12 cellular contexts compared by ENCODE assay signal in the genomic region with DNA sequence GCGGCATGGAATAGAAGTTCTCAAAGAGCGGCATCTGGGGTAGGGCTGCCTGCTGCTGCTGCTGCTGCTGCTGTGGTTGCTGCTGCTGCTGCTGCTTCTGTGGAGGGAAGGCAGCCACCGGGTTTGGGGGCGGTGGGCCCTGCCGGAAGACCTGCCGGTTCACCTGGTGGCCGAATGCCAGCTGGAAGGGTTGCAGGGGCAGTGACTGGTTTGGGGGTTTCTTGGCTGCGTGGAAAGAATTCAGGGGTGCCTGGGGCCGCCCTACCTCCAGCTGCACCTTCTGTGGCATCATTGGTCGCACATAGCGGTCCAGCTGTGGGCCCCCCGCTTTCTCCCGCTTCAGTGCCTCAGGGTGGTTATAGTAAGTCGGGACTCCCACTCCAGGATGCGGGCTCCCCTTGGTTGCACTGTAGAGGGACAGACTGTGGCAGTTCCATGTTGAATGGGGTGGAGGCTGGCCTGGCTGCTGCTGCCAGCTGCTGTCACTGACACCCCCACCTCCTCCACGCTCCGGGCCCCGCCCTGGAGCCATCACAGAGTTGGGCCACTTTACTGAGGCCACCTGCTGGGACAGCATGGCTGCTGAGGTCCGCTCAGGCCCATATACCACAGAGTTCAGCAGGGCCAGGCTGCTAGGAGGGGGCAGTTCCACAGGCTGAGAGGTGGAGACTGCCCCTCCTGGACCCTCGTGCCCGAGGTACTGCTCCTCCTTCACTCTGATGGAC. TPM values are rescaled to one million over a fixed set of nuclear protein-coding genes. Genes with fewer than 3 reads are reported as not detected.
A peak's percentile ranks its signal among the peaks of the same experiment; 100 is the strongest.
DNase-seq lines count a peak whose midpoint lies in the region; ATAC-seq and TF ChIP-seq lines count a peak whose summit lies in the region.
"Had no signal": no experiment of that assay in that cellular context is flagged by ENCODE, and none has a peak within 500 bp of the region (broad histone marks: within the 10 kb centered on the region; RNA-seq: fewer than 3 reads in every experiment).

No MANE protein-coding gene starts in this region.

- H3K27me3 ChIP-seq in colonic mucosa (no peaks in the 10 kb centered on the region), transverse colon (no peaks in the 10 kb centered on the region)
- H3K27me3 ChIP-seq: cardiac muscle cell had no signal

- H3K36me3 ChIP-seq in colonic mucosa, result peaks cover 16% of the 10 kb centered on the region
- H3K36me3 ChIP-seq in transverse colon, result peaks cover 0 to 40% (median 20%) of the 10 kb centered on the region in 4 donors

- ATAC-seq in activated CD8-positive, alpha-beta memory T cell treated with anti-CD3 and anti-CD28 coated beads, Interleukin-2, amount 10 ng/mL, durations not matched to agents 7 days and 5 days, result no peak
- ATAC-seq in omental fat pad (ENCODE audit: low FRiP score) (no peak), HG03521 (IDR thresholded peaks at IDR 0.05; ENCODE audit: unreplicated experiment) (no peak)

- intact Hi-C loops in colonic mucosa (cut with DNase I), result no loop called here
- intact Hi-C loops in transverse colon (cut with DNase I; ENCODE audit: low total_unique reads), result no loop called here

- WGBS in transverse colon (ENCODE audit: low coverage in 1 of 2), 2 donors, result 85% methylated on average over 16 of the region's 21 CpGs; no CpG with 5 or more reads in 1 of the 2 donors

- CTCF ChIA-PET in activated CD8-positive, alpha-beta memory T cell treated with anti-CD3 and anti-CD28 coated beads, Interleukin-2, amount 10 ng/mL, durations not matched to agents 7 days and 5 days (lab: Charles Lee), result interaction anchor here (4.2 to 10.1 kb wide), 2 partner anchors 9 to 47 kb away, joined by 30 to 118 read pairs; no protein-coding TSS in a partner anchor

- H3K4me1 ChIP-seq in colonic mucosa, result peaks cover 45% of the 10 kb centered on the region
- H3K4me1 ChIP-seq in transverse colon, result peaks cover 52 to 60% (median 56%) of the 10 kb centered on the region in 4 donors

- no peaks in the 10 kb centered on the region for H3K9me3 Mint-ChIP-seq in activated CD8-positive, alpha-beta memory T cell treated with anti-CD3 and anti-CD28 coated beads, Interleukin-2, amount 10 ng/mL, durations not matched to agents 7 days and 5 days (ENCODE audit: low read depth)

- H3K27ac ChIP-seq in colonic mucosa, result peak overlapping the region; percentile 92
- peak overlapping the region; percentile 99 to 100 (median 100) for H3K27ac ChIP-seq in transverse colon
- H3K27ac ChIP-seq: cardiac muscle cell had no signal

- H3K9me3 ChIP-seq in colonic mucosa (no peaks in the 10 kb centered on the region), transverse colon (no peaks in the 10 kb centered on the region)

- peak overlapping the region; percentile 92 for H3K27ac Mint-ChIP-seq in activated CD8-positive, alpha-beta memory T cell treated with anti-CD3 and anti-CD28 coated beads, Interleukin-2, amount 10 ng/mL, durations not matched to agents 7 days and 5 days

- H3K4me3 Mint-ChIP-seq in activated CD8-positive, alpha-beta memory T cell treated with anti-CD3 and anti-CD28 coated beads, Interleukin-2, amount 10 ng/mL, durations not matched to agents 7 days and 5 days, result no peak overlapping the region

- peak overlapping the region; percentile 16 to 97 for H3K9ac ChIP-seq in colonic mucosa (ENCODE audit: low read depth in 2 of 2, low read length in 2 of 2)

- TF ChIP-seq POLR2A in transverse colon (IDR thresholded peaks at IDR 0.05), result no peak

- in situ Hi-C loops in transverse colon (cut with MboI; ENCODE audit: low pct_ligation_motif_present in 1 of 4, low pct_unique_long_range_greater_than_20kb in 1 of 4, low sequenced_read_pairs in 3 of 4), result loop anchor here in 1 of 4 donors (10.0 kb wide), 1 partner anchor 85 kb away; no protein-coding TSS in a partner anchor

- TF ChIP-seq CTCF in colonic mucosa (IDR thresholded peaks at IDR 0.05) (no peak), transverse colon (IDR thresholded peaks at IDR 0.05) (no peak), omental fat pad (IDR thresholded peaks at IDR 0.05) (no peak)

- peaks cover 54% of the 10 kb centered on the region for H3K4me1 Mint-ChIP-seq in activated CD8-positive, alpha-beta memory T cell treated with anti-CD3 and anti-CD28 coated beads, Interleukin-2, amount 10 ng/mL, durations not matched to agents 7 days and 5 days

- no peaks in the 10 kb centered on the region for H3K27me3 Mint-ChIP-seq in activated CD8-positive, alpha-beta memory T cell treated with anti-CD3 and anti-CD28 coated beads, Interleukin-2, amount 10 ng/mL, durations not matched to agents 7 days and 5 days

- no peak for TF ChIP-seq EP300 in transverse colon (IDR thresholded peaks at IDR 0.05; ENCODE audit: low read depth)

- no peak overlapping the region for H3K4me3 ChIP-seq in colonic mucosa
- H3K4me3 ChIP-seq in transverse colon, result no peak overlapping the region
- H3K4me3 ChIP-seq: cardiac muscle cell had no signal

- DNase-seq in activated CD8-positive, alpha-beta memory T cell treated with anti-CD3 and anti-CD28 coated beads, Interleukin-2, amount 10 ng/mL, durations not matched to agents 7 days and 5 days, result no peak
- DNase-seq in activated CD8-positive, alpha-beta memory T cell treated with anti-CD3 and anti-CD28 coated beads, Interleukin-2, amount 50 U/mL, for 48 hours, result no peak
- DNase-seq in colonic mucosa (peak; percentile 26), myocyte (ENCODE audit: low read depth) (peak; percentile 41), transverse colon (no peak), AML-193 (lab: John Stamatoyannopoulos, UW) (no peak), omental fat pad (ENCODE audit: low spot score) (no peak)
- DNase-seq: foreskin fibroblast, NCI-H774, T-helper 1 cell had no signal

- peaks cover 33% of the 10 kb centered on the region for H3K36me3 Mint-ChIP-seq in activated CD8-positive, alpha-beta memory T cell treated with anti-CD3 and anti-CD28 coated beads, Interleukin-2, amount 10 ng/mL, durations not matched to agents 7 days and 5 days

RNA-seq across cellular contexts. Expression of a gene that starts 25.2 kb away (rescaled TPM):
- total RNA-seq in activated CD8-positive, alpha-beta memory T cell treated with anti-CD3 and anti-CD28 coated beads, Interleukin-2, amount 10 ng/mL, durations not matched to agents 7 days and 5 days, result 10 to 100 TPM; 27.1 to 36.6 TPM
- 10 to 100 TPM; 13.4 to 28.3 TPM for total RNA-seq in colonic mucosa
- 26.4 and 29.0 TPM in 2 replicates for total RNA-seq in myocyte
- polyA plus RNA-seq in myocyte (2012), result 144 TPM
- 10 to 100 TPM; 12.7 to 22.1 (median 12.7) TPM for total RNA-seq in transverse colon
- total RNA-seq in omental fat pad, result 10 to 100 TPM; 14.8 to 22.6 (median 20.1) TPM

Comparison
In these comparisons a context has a peak if more than half of its experiments do, and no peak if none do; other contexts are left out.
1. DNase-seq: peak in colonic mucosa (single experiment) and myocyte (single experiment); none in activated CD8-positive, alpha-beta memory T cell treated with anti-CD3 and anti-CD28 coated beads, Interleukin-2, amount 10 ng/mL, durations not matched to agents 7 days and 5 days (single experiment), activated CD8-positive, alpha-beta memory T cell treated with anti-CD3 and anti-CD28 coated beads, Interleukin-2, amount 50 U/mL, for 48 hours (single experiment), transverse colon (single experiment), AML-193 (0 of 2) and omental fat pad (single experiment).